Comparison of ENCODE assay signal across 18 cellular contexts in genomic region chr14:55702501-55702900, GRCh38.
"Had no signal": no experiment of that assay in that cellular context is flagged by ENCODE, and none has a peak within 500 bp of the region (broad histone marks: within the 10 kb centered on the region; RNA-seq: fewer than 3 reads in every experiment).

No MANE protein-coding gene starts in this region.

- H3K4me1 Mint-ChIP-seq: nephron had no signal

- ATAC-seq: heart left ventricle, left colon, left ventricle myocardium superior, pancreas, right cardiac atrium had no signal

- FAIRE-seq: frontal cortex, pancreas, small intestine had no signal

- H3K27me3 Mint-ChIP-seq: naive B cell, progenitor cell of endocrine pancreas had no signal

- DNase-seq: dorsolateral prefrontal cortex; effector CD8-positive, alpha-beta T cell; heart left ventricle; hippocampal formation; left colon; left ventricle myocardium superior; mesendoderm; naive B cell; occipital lobe; pancreas; right cardiac atrium; small intestine; stimulated activated CD4-positive, alpha-beta T cell treated with anti-CD3 and anti-CD28 coated beads, Interleukin-12 subunit alpha, Interleukin-12 subunit beta, amount 100 ng/mL, for 4 hours; stimulated activated naive CD4-positive, alpha-beta T cell treated with Interleukin-2 at 50 U/mL for 16 hours; trophoblast cell had no signal

- H3K4me3 Mint-ChIP-seq: naive B cell, nephron had no signal

- H3K27ac Mint-ChIP-seq: progenitor cell of endocrine pancreas had no signal
